9 cellular contexts compared by ENCODE assay signal in the genomic region with DNA sequence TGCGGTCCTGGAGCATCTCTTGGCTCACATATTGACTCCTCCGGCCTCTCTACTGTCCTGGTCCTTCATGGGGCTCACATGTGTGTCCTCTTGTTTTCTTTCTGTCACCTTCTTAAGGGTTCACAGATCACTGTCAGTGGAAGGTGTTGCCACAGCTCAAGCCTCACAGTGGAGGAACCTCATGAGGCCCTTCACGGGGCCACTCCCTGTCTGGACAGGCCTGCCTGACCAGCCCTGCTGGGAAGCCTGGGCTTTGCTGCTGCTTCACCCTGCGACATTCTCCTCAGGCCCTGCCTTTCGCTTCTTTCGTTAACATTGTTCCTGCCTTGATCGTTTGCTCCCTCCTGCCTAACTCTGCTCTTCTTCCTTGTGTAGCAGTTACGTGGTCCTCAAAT. TPM values are rescaled to one million over a fixed set of nuclear protein-coding genes. Genes with fewer than 3 reads are reported as not detected.
DNase-seq lines count a peak whose midpoint lies in the region; ATAC-seq, FAIRE-seq and TF ChIP-seq lines count a peak whose summit lies in the region.
"Had no signal": no experiment of that assay in that cellular context is flagged by ENCODE, and none has a peak within 500 bp of the region (broad histone marks: within the 10 kb centered on the region; RNA-seq: fewer than 3 reads in every experiment).

No MANE protein-coding gene starts in this region.

- POLR2A ChIA-PET in A549 (lab: Yijun Ruan, JAX): no interaction called here
- POLR2A ChIA-PET in naive thymus-derived CD8-positive, alpha-beta T cell (lab: Charles Lee): interaction anchor here (0.6 to 1.0 kb wide), 2 partner anchors 25 to 33 kb away, joined by 3 read pairs; no protein-coding TSS in a partner anchor

- H3K4me3 ChIP-seq in A549 (no peak overlapping the region), Loucy (ENCODE audit: low read length, poor library complexity, severe bottlenecking) (peak overlapping the region; percentile 84), coronary artery (peak overlapping the region; percentile 96)

- no peak for TF ChIP-seq RAD21 in A549 (conservative IDR thresholded peaks at IDR 0.05 in 1 of 2, IDR thresholded peaks at IDR 0.05 in 1 of 2)

- H3K4me2 ChIP-seq in A549 (peak overlapping the region; percentile 98; the same call in 1 of the 3 replicates), Loucy (ENCODE audit: low read depth, low read length, poor library complexity, severe bottlenecking) (peak overlapping the region; percentile 98)

- peak overlapping the region; percentile 69 for H3K9ac ChIP-seq in Loucy (ENCODE audit: low read depth, low read length, poor library complexity, severe bottlenecking)

- 73% methylated on average over 8 of the region's 8 CpGs for WGBS in A549 (ENCODE audit: missing lambda C conversion rate)

- H3K4me1 Mint-ChIP-seq in naive thymus-derived CD8-positive, alpha-beta T cell: peaks cover 19 to 41% (median 39%) of the 10 kb centered on the region in 4 donors

- no peaks in the 10 kb centered on the region for H3K9me3 ChIP-seq in A549
- no peaks in the 10 kb centered on the region for H3K9me3 ChIP-seq in Loucy (ENCODE audit: insufficient read depth, low read depth, low read length)

- H3F3A ChIP-seq in Loucy (ENCODE audit: low read depth): peaks cover 22% of the 10 kb centered on the region

- no peak for TF ChIP-seq EP300 in A549 (IDR thresholded peaks at IDR 0.05)

- DNase-seq in A549 (ENCODE audit: low read depth in 1 of 2, low spot score in 1 of 2) (no peak), coronary artery (ENCODE audit: low spot score) (no peak)
- DNase-seq in naive thymus-derived CD8-positive, alpha-beta T cell: peak in 2 of 10 donors; percentile 7
- DNase-seq in effector CD4-positive, alpha-beta T cell: no peak

- no peak for TF ChIP-seq POLR2A in A549 (IDR thresholded peaks at IDR 0.05; ENCODE audit: low read length)

- no peaks in the 10 kb centered on the region for H3K27me3 Mint-ChIP-seq in naive thymus-derived CD8-positive, alpha-beta T cell

- peak overlapping the region; percentile 44 to 86 (median 79) for H3K4me3 Mint-ChIP-seq in naive thymus-derived CD8-positive, alpha-beta T cell

- FAIRE-seq in A549 (lab: Jason Lieb, UNC): no peak
- FAIRE-seq: TTC549 had no signal

- peaks cover 25% of the 10 kb centered on the region for H3K79me2 ChIP-seq in Loucy (ENCODE audit: insufficient read depth, low read length)

- H3K36me3 Mint-ChIP-seq in naive thymus-derived CD8-positive, alpha-beta T cell: peaks cover 0 to 11% (median under 1%) of the 10 kb centered on the region in 3 donors

- no peak overlapping the region for H2AFZ ChIP-seq in Loucy (ENCODE audit: low read length)

- ATAC-seq in A549 (peak; percentile 19; a peak in 2 of 6 replicates), HG02623 (IDR thresholded peaks at IDR 0.05; ENCODE audit: unreplicated experiment) (no peak), GM21737 (IDR thresholded peaks at IDR 0.05; ENCODE audit: unreplicated experiment) (no peak), HG03280 (IDR thresholded peaks at IDR 0.05; ENCODE audit: unreplicated experiment) (no peak)
- ATAC-seq in naive thymus-derived CD8-positive, alpha-beta T cell: peak in 1 of 2 donors; percentile 7

- no peaks in the 10 kb centered on the region for H4K20me1 ChIP-seq in Loucy (ENCODE audit: insufficient read depth, low read length, poor library complexity, severe bottlenecking)

- no peaks in the 10 kb centered on the region for H3K9me2 ChIP-seq in Loucy (replicated peaks; ENCODE audit: low read depth, low read length)

- H3K27ac Mint-ChIP-seq in naive thymus-derived CD8-positive, alpha-beta T cell: peak overlapping the region; percentile 85 to 97 (median 92)

- no peaks in the 10 kb centered on the region for H3K27me3 ChIP-seq in Loucy (ENCODE audit: insufficient read depth, low read length, poor library complexity, severe bottlenecking)

- peak overlapping the region; percentile 86 to 93; a peak in 4 of 6 replicates for H3K27ac ChIP-seq in A549
- H3K27ac ChIP-seq in coronary artery: peak overlapping the region; percentile 89 to 99

- CTCF ChIA-PET in A549 (lab: Yijun Ruan, JAX): interaction anchor here (1.1 kb wide), 1 partner anchor 36 kb away, joined by 3 read pairs; no protein-coding TSS in a partner anchor

- H3K36me3 ChIP-seq in Loucy (ENCODE audit: insufficient read depth, low read length): peaks cover 32% of the 10 kb centered on the region

- no peaks in the 10 kb centered on the region for H3K9me3 Mint-ChIP-seq in naive thymus-derived CD8-positive, alpha-beta T cell

- TF ChIP-seq CTCF in A549 (IDR thresholded peaks at IDR 0.05): no peak
- TF ChIP-seq CTCF in Loucy (conservative IDR thresholded peaks at IDR 0.05; ENCODE audit: low read length): no peak
- no peak for TF ChIP-seq CTCF in coronary artery (IDR thresholded peaks at IDR 0.05)

- peaks cover 26% of the 10 kb centered on the region for H3K4me1 ChIP-seq in A549
- H3K4me1 ChIP-seq in Loucy (ENCODE audit: insufficient read depth, low read length, poor library complexity, severe bottlenecking): peaks cover 47% of the 10 kb centered on the region

TF ChIP-seq in A549, 52 proteins besides CTCF, POLR2A, EP300 and RAD21:
- no peak for TF ChIP-seq CHD2 (IDR thresholded peaks at IDR 0.05; ENCODE audit: low read length, partially characterized antibody)
TF ChIP-seq in A549: peak in this region for 0.

RNA-seq across cellular contexts. Expression of gene WDR45B, which starts 56.0 kb away (rescaled TPM):
- polyA plus RNA-seq in A549 (2011; rRNA removed) (124 and 138 TPM in 2 replicates), A549 (2017; fragmentation: RNase III; extraction: RNeasy Plus Mini Kit Qiagen cat#74134 plus additional on column Dnase treatment) (88.2 to 94.0 TPM (median 89.6 TPM) in 3 replicates)
- polyA plus RNA-seq in A549 (2012; cell fraction: cytosol; rRNA removed): 98.5 and 120 TPM in 2 replicates
- 88.3 and 111 TPM in 2 replicates for polyA plus RNA-seq in A549 (2012; cell fraction: nucleus; rRNA removed)
- 69.5 and 82.7 TPM in 2 replicates for polyA minus RNA-seq in A549 (2011; rRNA and poly(A)+ RNA removed)
- total RNA-seq in naive thymus-derived CD8-positive, alpha-beta T cell: 10 to 100 TPM; 68.6 to 75.0 TPM
- 10 to 100 TPM; 22.5 to 32.6 (median 27.9) TPM for polyA plus RNA-seq in naive thymus-derived CD8-positive, alpha-beta T cell

Comparison
In these comparisons a context has a peak if more than half of its experiments do, and no peak if none do; other contexts are left out.
1. ATAC-seq: peak in A549 (2 of 2); none in HG02623 (single experiment), GM21737 (single experiment) and HG03280 (single experiment).